Comparison of ENCODE assay signal across 1 cellular context in the genomic region with DNA sequence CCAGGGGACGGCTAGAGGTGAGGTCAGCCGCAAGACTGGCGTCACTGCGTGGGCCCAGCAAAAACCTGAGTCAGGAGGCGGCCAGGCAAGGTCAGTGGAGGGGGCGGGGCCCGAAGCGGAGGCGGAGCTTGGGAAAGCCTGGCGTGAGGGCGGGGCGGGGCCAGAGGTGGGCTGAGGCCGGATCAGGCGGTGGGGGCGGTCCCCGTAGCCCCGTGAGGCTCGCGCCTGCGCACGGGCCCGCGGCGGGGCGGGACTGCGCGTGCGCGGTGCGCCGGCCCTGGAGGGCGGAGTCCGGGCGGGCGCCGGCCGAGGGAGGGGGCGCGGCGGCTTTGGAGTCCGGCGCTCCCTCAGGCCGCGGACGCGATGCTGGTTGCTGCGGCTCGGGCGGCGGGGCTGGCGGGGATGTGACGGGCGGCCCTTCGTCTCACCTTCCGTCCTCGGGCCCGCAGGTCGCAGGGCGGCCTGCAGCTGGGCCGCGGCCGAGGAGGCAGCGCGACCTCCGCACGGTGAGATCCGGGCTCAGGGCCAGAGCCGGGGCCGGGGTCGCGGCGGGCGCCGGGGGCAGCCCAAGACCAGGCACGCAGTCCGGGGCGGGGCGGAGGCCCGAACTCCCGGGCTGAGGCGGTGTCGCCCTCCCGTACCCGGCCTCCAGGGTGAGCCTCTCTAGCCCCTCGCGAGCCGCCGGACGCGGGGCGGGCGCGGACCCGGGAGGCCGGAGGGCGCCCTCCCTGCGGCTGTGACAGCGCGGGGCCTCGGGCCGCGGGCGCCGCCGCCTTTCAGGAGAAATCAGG.
TF ChIP-seq lines count a peak whose summit lies in the region.

A gene with protein sequence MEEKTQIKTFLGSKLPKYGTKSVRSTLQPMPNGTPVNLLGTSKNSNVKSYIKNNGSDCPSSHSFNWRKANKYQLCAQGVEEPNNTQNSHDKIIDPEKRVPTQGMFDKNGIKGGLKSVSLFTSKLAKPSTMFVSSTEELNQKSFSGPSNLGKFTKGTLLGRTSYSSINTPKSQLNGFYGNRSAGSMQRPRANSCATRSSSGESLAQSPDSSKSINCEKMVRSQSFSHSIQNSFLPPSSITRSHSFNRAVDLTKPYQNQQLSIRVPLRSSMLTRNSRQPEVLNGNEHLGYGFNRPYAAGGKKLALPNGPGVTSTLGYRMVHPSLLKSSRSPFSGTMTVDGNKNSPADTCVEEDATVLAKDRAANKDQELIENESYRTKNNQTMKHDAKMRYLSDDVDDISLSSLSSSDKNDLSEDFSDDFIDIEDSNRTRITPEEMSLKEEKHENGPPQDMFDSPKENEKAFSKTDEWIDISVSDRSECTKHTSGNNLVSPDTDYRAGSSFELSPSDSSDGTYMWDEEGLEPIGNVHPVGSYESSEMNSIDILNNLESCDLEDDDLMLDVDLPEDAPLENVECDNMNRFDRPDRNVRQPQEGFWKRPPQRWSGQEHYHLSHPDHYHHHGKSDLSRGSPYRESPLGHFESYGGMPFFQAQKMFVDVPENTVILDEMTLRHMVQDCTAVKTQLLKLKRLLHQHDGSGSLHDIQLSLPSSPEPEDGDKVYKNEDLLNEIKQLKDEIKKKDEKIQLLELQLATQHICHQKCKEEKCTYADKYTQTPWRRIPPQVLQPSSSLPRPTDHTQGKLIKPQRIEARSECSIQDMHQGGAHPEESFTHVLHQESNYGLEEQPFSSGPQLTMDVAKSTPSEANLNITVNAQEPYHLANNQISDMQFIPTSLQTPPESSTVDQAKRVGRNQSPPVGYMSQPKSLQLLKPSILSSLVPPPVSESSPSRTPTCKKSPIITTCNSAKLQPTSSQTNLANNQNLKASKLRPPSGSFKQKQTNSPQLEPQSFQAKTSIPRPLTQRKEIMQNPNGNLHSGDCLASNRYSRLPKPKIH (plus strand): TSS at position 287 of the 791 bp plus-strand sequence. CDS start 42,464 bp downstream, outside the sequence.

TF ChIP-seq in K562, 482 proteins besides CTCF, POLR2A, EP300 and RAD21 (continued from another document and continues in another):
- TF ChIP-seq, protein P1, sequence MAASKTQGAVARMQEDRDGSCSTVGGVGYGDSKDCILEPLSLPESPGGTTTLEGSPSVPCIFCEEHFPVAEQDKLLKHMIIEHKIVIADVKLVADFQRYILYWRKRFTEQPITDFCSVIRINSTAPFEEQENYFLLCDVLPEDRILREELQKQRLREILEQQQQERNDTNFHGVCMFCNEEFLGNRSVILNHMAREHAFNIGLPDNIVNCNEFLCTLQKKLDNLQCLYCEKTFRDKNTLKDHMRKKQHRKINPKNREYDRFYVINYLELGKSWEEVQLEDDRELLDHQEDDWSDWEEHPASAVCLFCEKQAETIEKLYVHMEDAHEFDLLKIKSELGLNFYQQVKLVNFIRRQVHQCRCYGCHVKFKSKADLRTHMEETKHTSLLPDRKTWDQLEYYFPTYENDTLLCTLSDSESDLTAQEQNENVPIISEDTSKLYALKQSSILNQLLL (CRISPR knock-in tag; IDR thresholded peaks at IDR 0.05; ENCODE audit: borderline replicate concordance): no peak
- TF ChIP-seq NEUROD1 (IDR thresholded peaks at IDR 0.05; ENCODE audit: borderline replicate concordance, low read depth, low read length, partially characterized antibody) (peak; percentile 53), ZNF707 (CRISPR knock-in tag; conservative IDR thresholded peaks at IDR 0.05) (no peak), ZBTB17 (CRISPR knock-in tag; IDR thresholded peaks at IDR 0.05) (peak; percentile 65; the same call in 1 of the 2 replicates), ERF (CRISPR knock-in tag; IDR thresholded peaks at IDR 0.05) (peak; percentile 94; the same call in 1 of the 2 replicates), ADNP (tag; IDR thresholded peaks at IDR 0.05) (no peak), ESRRA (IDR thresholded peaks at IDR 0.05; ENCODE audit: borderline replicate concordance, low read depth) (peak; percentile 97; the same call in 1 of the 2 replicates), JUN (IDR thresholded peaks at IDR 0.05; ENCODE audit: borderline replicate concordance, low read depth, low read length) (peak; percentile 87), JUN (CRISPR knock-in tag; IDR thresholded peaks at IDR 0.05; ENCODE audit: borderline replicate concordance) (no peak), MTA3 (IDR thresholded peaks at IDR 0.05; ENCODE audit: borderline replicate concordance) (peak; percentile 68), RBM25 (IDR thresholded peaks at IDR 0.05; ENCODE audit: low read depth, low read length, severe bottlenecking) (peak; percentile 40), NR4A1 (CRISPR knock-in tag; IDR thresholded peaks at IDR 0.05) (no peak), NR4A1 (tag; IDR thresholded peaks at IDR 0.05) (peak; percentile 76; the same call in 1 of the 2 replicates), KLF13 (tag; IDR thresholded peaks at IDR 0.05; ENCODE audit: borderline replicate concordance, low read depth) (peak; percentile 87), HDGF (IDR thresholded peaks at IDR 0.05) (0 out of 2 replicates have a peak, but pooled peaks have one; percentile 7), HDAC6 (IDR thresholded peaks at IDR 0.05; ENCODE audit: low read depth, low read length) (no peak), SOX6 (IDR thresholded peaks at IDR 0.05) (peak; percentile 15; the same call in 1 of the 2 replicates), YY1 (IDR thresholded peaks at IDR 0.05; ENCODE audit: borderline replicate concordance in 1 of 3, control insufficient read depth in 1 of 3, extremely low read depth in 1 of 3, insufficient read depth in 3 of 3, insufficient read length in 1 of 3, insufficient replicate concordance in 2 of 3, low read depth in 1 of 3, low read length in 2 of 3) (peak in 2 of 3 experiments; percentile 39), ZBTB1 (CRISPR knock-in tag; IDR thresholded peaks at IDR 0.05; ENCODE audit: borderline replicate concordance, low read depth) (peak; percentile 98), NONO (IDR thresholded peaks at IDR 0.05; ENCODE audit: low read depth in 2 of 2, low read length in 1 of 2) (peak; percentile 81 to 90), ARID2 (IDR thresholded peaks at IDR 0.05) (no peak), SP1 (CRISPR knock-in tag; IDR thresholded peaks at IDR 0.05) (peak; percentile 74), MYC (IDR thresholded peaks at IDR 0.05; ENCODE audit: low read depth, low read length) (peak; percentile 51), MYC (CRISPR knock-in tag; IDR thresholded peaks at IDR 0.05; ENCODE audit: borderline replicate concordance, low read depth) (no peak), CTBP1 (IDR thresholded peaks at IDR 0.05; ENCODE audit: borderline replicate concordance) (peak; percentile 89), CCNT2 (IDR thresholded peaks at IDR 0.05; ENCODE audit: borderline replicate concordance, extremely low read depth, insufficient read length, low read depth, low read length) (peak; percentile 77), ELF4 (CRISPR knock-in tag; IDR thresholded peaks at IDR 0.05) (peak; percentile 70)
- TF ChIP-seq, protein P2, sequence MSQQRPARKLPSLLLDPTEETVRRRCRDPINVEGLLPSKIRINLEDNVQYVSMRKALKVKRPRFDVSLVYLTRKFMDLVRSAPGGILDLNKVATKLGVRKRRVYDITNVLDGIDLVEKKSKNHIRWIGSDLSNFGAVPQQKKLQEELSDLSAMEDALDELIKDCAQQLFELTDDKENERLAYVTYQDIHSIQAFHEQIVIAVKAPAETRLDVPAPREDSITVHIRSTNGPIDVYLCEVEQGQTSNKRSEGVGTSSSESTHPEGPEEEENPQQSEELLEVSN (IDR thresholded peaks at IDR 0.05; ENCODE audit: borderline replicate concordance in 1 of 2, extremely low read depth in 1 of 2, insufficient read depth in 1 of 2, insufficient read length in 1 of 2, low read depth in 1 of 2, low read length in 1 of 2, poor library complexity in 1 of 2, severe bottlenecking in 1 of 2): peak; percentile 24 to 35
- TF ChIP-seq, protein P3, sequence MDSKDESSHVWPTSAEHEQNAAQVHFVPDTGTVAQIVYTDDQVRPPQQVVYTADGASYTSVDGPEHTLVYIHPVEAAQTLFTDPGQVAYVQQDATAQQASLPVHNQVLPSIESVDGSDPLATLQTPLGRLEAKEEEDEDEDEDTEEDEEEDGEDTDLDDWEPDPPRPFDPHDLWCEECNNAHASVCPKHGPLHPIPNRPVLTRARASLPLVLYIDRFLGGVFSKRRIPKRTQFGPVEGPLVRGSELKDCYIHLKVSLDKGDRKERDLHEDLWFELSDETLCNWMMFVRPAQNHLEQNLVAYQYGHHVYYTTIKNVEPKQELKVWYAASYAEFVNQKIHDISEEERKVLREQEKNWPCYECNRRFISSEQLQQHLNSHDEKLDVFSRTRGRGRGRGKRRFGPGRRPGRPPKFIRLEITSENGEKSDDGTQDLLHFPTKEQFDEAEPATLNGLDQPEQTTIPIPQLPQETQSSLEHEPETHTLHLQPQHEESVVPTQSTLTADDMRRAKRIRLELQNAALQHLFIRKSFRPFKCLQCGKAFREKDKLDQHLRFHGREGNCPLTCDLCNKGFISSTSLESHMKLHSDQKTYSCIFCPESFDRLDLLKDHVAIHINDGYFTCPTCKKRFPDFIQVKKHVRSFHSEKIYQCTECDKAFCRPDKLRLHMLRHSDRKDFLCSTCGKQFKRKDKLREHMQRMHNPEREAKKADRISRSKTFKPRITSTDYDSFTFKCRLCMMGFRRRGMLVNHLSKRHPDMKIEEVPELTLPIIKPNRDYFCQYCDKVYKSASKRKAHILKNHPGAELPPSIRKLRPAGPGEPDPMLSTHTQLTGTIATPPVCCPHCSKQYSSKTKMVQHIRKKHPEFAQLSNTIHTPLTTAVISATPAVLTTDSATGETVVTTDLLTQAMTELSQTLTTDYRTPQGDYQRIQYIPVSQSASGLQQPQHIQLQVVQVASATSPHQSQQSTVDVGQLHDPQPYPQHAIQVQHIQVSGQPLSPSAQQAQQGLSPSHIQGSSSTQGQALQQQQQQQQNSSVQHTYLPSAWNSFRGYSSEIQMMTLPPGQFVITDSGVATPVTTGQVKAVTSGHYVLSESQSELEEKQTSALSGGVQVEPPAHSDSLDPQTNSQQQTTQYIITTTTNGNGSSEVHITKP (IDR thresholded peaks at IDR 0.05; ENCODE audit: partially characterized antibody): no peak
- TF ChIP-seq, protein P4, sequence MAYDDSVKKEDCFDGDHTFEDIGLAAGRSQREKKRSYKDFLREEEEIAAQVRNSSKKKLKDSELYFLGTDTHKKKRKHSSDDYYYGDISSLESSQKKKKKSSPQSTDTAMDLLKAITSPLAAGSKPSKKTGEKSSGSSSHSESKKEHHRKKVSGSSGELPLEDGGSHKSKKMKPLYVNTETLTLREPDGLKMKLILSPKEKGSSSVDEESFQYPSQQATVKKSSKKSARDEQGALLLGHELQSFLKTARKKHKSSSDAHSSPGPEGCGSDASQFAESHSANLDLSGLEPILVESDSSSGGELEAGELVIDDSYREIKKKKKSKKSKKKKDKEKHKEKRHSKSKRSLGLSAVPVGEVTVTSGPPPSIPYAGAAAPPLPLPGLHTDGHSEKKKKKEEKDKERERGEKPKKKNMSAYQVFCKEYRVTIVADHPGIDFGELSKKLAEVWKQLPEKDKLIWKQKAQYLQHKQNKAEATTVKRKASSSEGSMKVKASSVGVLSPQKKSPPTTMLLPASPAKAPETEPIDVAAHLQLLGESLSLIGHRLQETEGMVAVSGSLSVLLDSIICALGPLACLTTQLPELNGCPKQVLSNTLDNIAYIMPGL (CRISPR knock-in tag; IDR thresholded peaks at IDR 0.05): peak; percentile 36; the same call in 1 of the 2 replicates
- TF ChIP-seq, protein P5, sequence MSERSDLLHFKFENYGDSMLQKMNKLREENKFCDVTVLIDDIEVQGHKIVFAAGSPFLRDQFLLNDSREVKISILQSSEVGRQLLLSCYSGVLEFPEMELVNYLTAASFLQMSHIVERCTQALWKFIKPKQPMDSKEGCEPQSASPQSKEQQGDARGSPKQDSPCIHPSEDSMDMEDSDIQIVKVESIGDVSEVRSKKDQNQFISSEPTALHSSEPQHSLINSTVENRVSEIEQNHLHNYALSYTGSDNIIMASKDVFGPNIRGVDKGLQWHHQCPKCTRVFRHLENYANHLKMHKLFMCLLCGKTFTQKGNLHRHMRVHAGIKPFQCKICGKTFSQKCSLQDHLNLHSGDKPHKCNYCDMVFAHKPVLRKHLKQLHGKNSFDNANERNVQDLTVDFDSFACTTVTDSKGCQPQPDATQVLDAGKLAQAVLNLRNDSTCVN (CRISPR knock-in tag; IDR thresholded peaks at IDR 0.05): 0 out of 2 replicates have a peak, but pooled peaks have one; percentile 49
- TF ChIP-seq, protein P6, sequence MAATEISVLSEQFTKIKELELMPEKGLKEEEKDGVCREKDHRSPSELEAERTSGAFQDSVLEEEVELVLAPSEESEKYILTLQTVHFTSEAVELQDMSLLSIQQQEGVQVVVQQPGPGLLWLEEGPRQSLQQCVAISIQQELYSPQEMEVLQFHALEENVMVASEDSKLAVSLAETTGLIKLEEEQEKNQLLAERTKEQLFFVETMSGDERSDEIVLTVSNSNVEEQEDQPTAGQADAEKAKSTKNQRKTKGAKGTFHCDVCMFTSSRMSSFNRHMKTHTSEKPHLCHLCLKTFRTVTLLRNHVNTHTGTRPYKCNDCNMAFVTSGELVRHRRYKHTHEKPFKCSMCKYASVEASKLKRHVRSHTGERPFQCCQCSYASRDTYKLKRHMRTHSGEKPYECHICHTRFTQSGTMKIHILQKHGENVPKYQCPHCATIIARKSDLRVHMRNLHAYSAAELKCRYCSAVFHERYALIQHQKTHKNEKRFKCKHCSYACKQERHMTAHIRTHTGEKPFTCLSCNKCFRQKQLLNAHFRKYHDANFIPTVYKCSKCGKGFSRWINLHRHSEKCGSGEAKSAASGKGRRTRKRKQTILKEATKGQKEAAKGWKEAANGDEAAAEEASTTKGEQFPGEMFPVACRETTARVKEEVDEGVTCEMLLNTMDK (IDR thresholded peaks at IDR 0.05; ENCODE audit: borderline replicate concordance, insufficient read depth, low read depth, low read length, poor library complexity, severe bottlenecking): peak; percentile 22
- TF ChIP-seq, protein P7, sequence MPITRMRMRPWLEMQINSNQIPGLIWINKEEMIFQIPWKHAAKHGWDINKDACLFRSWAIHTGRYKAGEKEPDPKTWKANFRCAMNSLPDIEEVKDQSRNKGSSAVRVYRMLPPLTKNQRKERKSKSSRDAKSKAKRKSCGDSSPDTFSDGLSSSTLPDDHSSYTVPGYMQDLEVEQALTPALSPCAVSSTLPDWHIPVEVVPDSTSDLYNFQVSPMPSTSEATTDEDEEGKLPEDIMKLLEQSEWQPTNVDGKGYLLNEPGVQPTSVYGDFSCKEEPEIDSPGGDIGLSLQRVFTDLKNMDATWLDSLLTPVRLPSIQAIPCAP (CRISPR knock-in tag; IDR thresholded peaks at IDR 0.05; ENCODE audit: borderline replicate concordance): no peak
- TF ChIP-seq, protein P8, sequence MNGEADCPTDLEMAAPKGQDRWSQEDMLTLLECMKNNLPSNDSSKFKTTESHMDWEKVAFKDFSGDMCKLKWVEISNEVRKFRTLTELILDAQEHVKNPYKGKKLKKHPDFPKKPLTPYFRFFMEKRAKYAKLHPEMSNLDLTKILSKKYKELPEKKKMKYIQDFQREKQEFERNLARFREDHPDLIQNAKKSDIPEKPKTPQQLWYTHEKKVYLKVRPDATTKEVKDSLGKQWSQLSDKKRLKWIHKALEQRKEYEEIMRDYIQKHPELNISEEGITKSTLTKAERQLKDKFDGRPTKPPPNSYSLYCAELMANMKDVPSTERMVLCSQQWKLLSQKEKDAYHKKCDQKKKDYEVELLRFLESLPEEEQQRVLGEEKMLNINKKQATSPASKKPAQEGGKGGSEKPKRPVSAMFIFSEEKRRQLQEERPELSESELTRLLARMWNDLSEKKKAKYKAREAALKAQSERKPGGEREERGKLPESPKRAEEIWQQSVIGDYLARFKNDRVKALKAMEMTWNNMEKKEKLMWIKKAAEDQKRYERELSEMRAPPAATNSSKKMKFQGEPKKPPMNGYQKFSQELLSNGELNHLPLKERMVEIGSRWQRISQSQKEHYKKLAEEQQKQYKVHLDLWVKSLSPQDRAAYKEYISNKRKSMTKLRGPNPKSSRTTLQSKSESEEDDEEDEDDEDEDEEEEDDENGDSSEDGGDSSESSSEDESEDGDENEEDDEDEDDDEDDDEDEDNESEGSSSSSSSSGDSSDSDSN (IDR thresholded peaks at IDR 0.05; ENCODE audit: borderline replicate concordance in 1 of 2, low read depth in 2 of 2, low read length in 2 of 2): peak; percentile 81 to 94; a peak in 3 of 4 replicates
